ENCODE assay signal across 8 cellular contexts in the genomic region with DNA sequence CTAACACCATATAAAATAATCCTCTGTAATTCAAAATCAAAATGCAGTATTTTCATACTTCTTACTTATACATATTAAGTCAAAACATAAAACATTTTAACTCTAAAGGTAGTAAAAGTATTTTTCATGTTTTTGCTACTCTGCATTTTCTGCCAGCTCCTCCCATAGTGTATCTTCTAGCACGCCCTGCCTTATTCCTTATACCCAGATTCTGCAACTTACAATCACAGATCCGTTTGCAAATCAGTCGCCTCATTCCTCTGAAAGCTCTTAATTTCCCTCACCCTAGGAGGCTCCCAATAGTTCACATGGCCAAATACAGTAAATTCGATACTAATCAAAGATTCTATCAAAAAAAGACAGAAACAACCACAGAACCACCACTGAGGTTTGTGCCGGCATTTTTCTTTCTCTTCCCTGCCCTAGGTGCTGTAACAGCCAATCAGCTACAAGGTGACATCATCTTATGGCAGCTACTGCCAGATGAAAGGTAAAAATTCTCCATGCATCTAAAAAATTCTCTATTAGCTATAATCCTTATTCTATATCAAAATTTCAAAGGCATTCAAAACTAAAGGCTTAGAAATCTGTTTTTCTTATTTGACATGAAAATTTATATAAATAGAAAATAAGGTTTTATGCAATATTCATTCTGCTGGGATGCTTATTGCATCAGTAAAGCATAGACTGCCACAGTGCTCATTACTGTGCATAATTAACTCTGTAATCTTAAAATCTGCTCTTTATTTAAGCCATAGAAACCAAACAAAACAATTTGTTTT.
A peak's percentile ranks its signal among the peaks of the same experiment; 100 is the strongest.
DNase-seq lines count a peak whose midpoint lies in the region; ATAC-seq, FAIRE-seq and TF ChIP-seq lines count a peak whose summit lies in the region.

No MANE protein-coding gene starts in this region.

- H3K4me1 ChIP-seq in A673 (ENCODE audit: insufficient read depth, low read length, poor library complexity, severe bottlenecking) = peaks cover 17% of the 10 kb centered on the region

- POLR2A ChIA-PET in A673 (lab: Charles Lee; ENCODE audit: low non-redundant PET) = interaction anchor here (0.6 kb wide), 1 partner anchor 269 kb away, joined by 3 read pairs; no protein-coding TSS in a partner anchor

- TSS peak; percentile 39 for BruUV-seq in A673 (replicated peaks; lab: Mats Ljungman, UMichigan)

- H3K9me3 Mint-ChIP-seq in activated T-helper 2 cell treated with anti-CD3 and anti-CD28 coated beads, Interferon-gamma antibody, Interleukin-2, Interleukin-4, amounts not matched to agents 10 μg/mL and 5 μg/mL and 100 μg/mL, durations not matched to agents 14 hours and 24 hours and 36 hours = no peaks in the 10 kb centered on the region
- no peaks in the 10 kb centered on the region for H3K9me3 Mint-ChIP-seq in progenitor cell of endocrine pancreas (ENCODE audit: low read depth)

- ATAC-seq in HG03196 (IDR thresholded peaks at IDR 0.05; ENCODE audit: unreplicated experiment) = no peak
- no peak for ATAC-seq in HG02981 (IDR thresholded peaks at IDR 0.05; ENCODE audit: unreplicated experiment)

- CTCF ChIA-PET in A673 (lab: Charles Lee) = no interaction called here

- H3K27ac ChIP-seq in A673 (ENCODE audit: low read depth, low read length, poor library complexity, severe bottlenecking) = no peak overlapping the region

- intact Hi-C loops in A673 (cut with micrococcal nuclease; ENCODE audit: unreplicated experiment) (no loop called here), head of caudate nucleus (cut with DNase I) (no loop called here)
- intact Hi-C loops in activated T-helper 2 cell treated with anti-CD3 and anti-CD28 coated beads, Interferon-gamma antibody, Interleukin-2, Interleukin-4, amounts not matched to agents 10 μg/mL and 5 μg/mL and 100 μg/mL, durations not matched to agents 14 hours and 24 hours and 36 hours (cut with micrococcal nuclease) = no loop called here

- no peaks in the 10 kb centered on the region for H3K27me3 Mint-ChIP-seq in activated T-helper 2 cell treated with anti-CD3 and anti-CD28 coated beads, Interferon-gamma antibody, Interleukin-2, Interleukin-4, amounts not matched to agents 10 μg/mL and 5 μg/mL and 100 μg/mL, durations not matched to agents 14 hours and 24 hours and 36 hours (ENCODE audit: low read depth)
- H3K27me3 Mint-ChIP-seq in progenitor cell of endocrine pancreas = no peaks in the 10 kb centered on the region

- DNase-seq in A673 (ENCODE audit: low spot score) (peak; percentile 28), M059J (ENCODE audit: low read depth) (peak; percentile 45), head of caudate nucleus (peak in 23 of 42 donors; percentile 24 to 78 (median 48)), progenitor cell of endocrine pancreas (ENCODE audit: low spot score, unreplicated experiment) (no peak), frontal cortex (ENCODE audit: low spot score in 2 of 2) (no peak)
- peak; percentile 39 for DNase-seq in activated T-helper 2 cell treated with anti-CD3 and anti-CD28 coated beads, Interferon-gamma antibody, Interleukin-2, Interleukin-4, amounts not matched to agents 10 μg/mL and 5 μg/mL and 100 μg/mL, durations not matched to agents 14 hours and 24 hours and 36 hours (ENCODE audit: low spot score)

- H3K27me3 ChIP-seq in A673 (replicated peaks; ENCODE audit: insufficient read depth, low read depth, low read length, poor library complexity) = no peaks in the 10 kb centered on the region

- no peaks in the 10 kb centered on the region for H3K9me3 ChIP-seq in A673 (ENCODE audit: low read depth, low read length, poor library complexity, severe bottlenecking)

- no peak for TF ChIP-seq CTCF in A673 (conservative IDR thresholded peaks at IDR 0.05; ENCODE audit: low read depth, low read length)
- TF ChIP-seq CTCF in progenitor cell of endocrine pancreas (IDR thresholded peaks at IDR 0.05; ENCODE audit: unreplicated experiment) = no peak

- H3K4me3 Mint-ChIP-seq in activated T-helper 2 cell treated with anti-CD3 and anti-CD28 coated beads, Interferon-gamma antibody, Interleukin-2, Interleukin-4, amounts not matched to agents 10 μg/mL and 5 μg/mL and 100 μg/mL, durations not matched to agents 14 hours and 24 hours and 36 hours (ENCODE audit: low read depth) = peak overlapping the region; percentile 49
- H3K4me3 Mint-ChIP-seq in progenitor cell of endocrine pancreas (ENCODE audit: low read depth) = peak overlapping the region; percentile 84

- H3K4me1 Mint-ChIP-seq in activated T-helper 2 cell treated with anti-CD3 and anti-CD28 coated beads, Interferon-gamma antibody, Interleukin-2, Interleukin-4, amounts not matched to agents 10 μg/mL and 5 μg/mL and 100 μg/mL, durations not matched to agents 14 hours and 24 hours and 36 hours (ENCODE audit: low read depth) = peaks cover 20% of the 10 kb centered on the region
- H3K4me1 Mint-ChIP-seq in progenitor cell of endocrine pancreas (ENCODE audit: low read depth) = peaks cover 2% of the 10 kb centered on the region

- no peak for FAIRE-seq in frontal cortex (lab: Jason Lieb, UNC)

- H3K36me3 Mint-ChIP-seq in activated T-helper 2 cell treated with anti-CD3 and anti-CD28 coated beads, Interferon-gamma antibody, Interleukin-2, Interleukin-4, amounts not matched to agents 10 μg/mL and 5 μg/mL and 100 μg/mL, durations not matched to agents 14 hours and 24 hours and 36 hours (ENCODE audit: low read depth) = peaks cover 7% of the 10 kb centered on the region
- no peaks in the 10 kb centered on the region for H3K36me3 Mint-ChIP-seq in progenitor cell of endocrine pancreas (ENCODE audit: insufficient read depth)

- no peaks in the 10 kb centered on the region for H3K36me3 ChIP-seq in A673 (ENCODE audit: insufficient read depth, low read length, poor library complexity, severe bottlenecking)

- H3K4me3 ChIP-seq in A673 (ENCODE audit: low read depth, low read length, poor library complexity, severe bottlenecking) = peak overlapping the region; percentile 36

- H3K27ac Mint-ChIP-seq in activated T-helper 2 cell treated with anti-CD3 and anti-CD28 coated beads, Interferon-gamma antibody, Interleukin-2, Interleukin-4, amounts not matched to agents 10 μg/mL and 5 μg/mL and 100 μg/mL, durations not matched to agents 14 hours and 24 hours and 36 hours = no peak overlapping the region
- peak overlapping the region; percentile 94 for H3K27ac Mint-ChIP-seq in progenitor cell of endocrine pancreas

Comparison
In these comparisons a context has a peak if more than half of its experiments do, and no peak if none do; other contexts are left out.
1. DNase-seq: peak in A673 (single experiment), M059J (single experiment), activated T-helper 2 cell treated with anti-CD3 and anti-CD28 coated beads, Interferon-gamma antibody, Interleukin-2, Interleukin-4, amounts not matched to agents 10 μg/mL and 5 μg/mL and 100 μg/mL, durations not matched to agents 14 hours and 24 hours and 36 hours (single experiment) and head of caudate nucleus (23 of 42); none in progenitor cell of endocrine pancreas (single experiment) and frontal cortex (0 of 2).